ENCODE assay signal across 8 cellular contexts in the genomic region with DNA sequence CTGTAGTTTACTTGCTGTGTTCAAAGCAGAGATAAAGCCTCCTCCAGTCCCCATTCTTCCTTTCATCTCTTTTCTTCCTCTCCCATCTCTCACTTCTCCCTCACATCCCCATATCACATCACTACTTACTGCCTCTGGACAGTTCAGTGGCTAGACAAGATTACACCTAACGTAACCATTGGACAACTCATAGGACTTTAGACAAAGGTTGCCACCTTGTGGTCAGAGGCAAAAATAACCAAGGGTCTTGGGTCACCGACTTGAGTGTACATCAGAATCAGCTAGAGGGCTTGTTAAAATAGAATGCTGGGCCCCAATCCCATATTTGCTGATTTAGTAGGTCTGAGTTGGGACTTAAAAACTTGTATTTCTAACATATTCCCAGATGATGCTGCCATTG.
DNase-seq lines count a peak whose midpoint lies in the region; ATAC-seq, FAIRE-seq and TF ChIP-seq lines count a peak whose summit lies in the region.

No MANE protein-coding gene starts in this region.

- H3K4me2 ChIP-seq in HepG2 (ENCODE audit: low read depth, low read length) = no peak overlapping the region

- CTCF ChIA-PET in HepG2 (lab: Yijun Ruan, JAX; ENCODE audit: low intra/inter-chr PET ratio, low total read pairs) = interaction anchor here (1.1 to 1.3 kb wide), 2 partner anchors 368 to 373 kb away, joined by 4 read pairs; no protein-coding TSS in a partner anchor

- H3K9me3 ChIP-seq in HepG2 (ENCODE audit: low read length) (no peaks in the 10 kb centered on the region), testis (no peaks in the 10 kb centered on the region)

- no peaks in the 10 kb centered on the region for H3K79me2 ChIP-seq in HepG2 (ENCODE audit: insufficient read depth, low read length)

- H3K36me3 ChIP-seq in HepG2 (replicated peaks in 1 of 2; ENCODE audit: control insufficient read depth in 1 of 2, insufficient read depth in 2 of 2, low read length in 2 of 2) = no peaks in the 10 kb centered on the region
- H3K36me3 ChIP-seq in testis (ENCODE audit: low read depth, missing control alignments) = no peaks in the 10 kb centered on the region

- H3K4me1 ChIP-seq in HepG2 (ENCODE audit: insufficient read depth, low read length) (no peaks in the 10 kb centered on the region), testis (no peaks in the 10 kb centered on the region)

- in situ Hi-C loops in HepG2 (cut with HindIII; ENCODE audit: extremely low pct_ligation_motif_present, low pct_unique_long_range_greater_than_20kb) = loop anchor here (25.0 kb wide), 2 partner anchors 468 to 668 kb away; a partner anchor contains a TSS

- intact Hi-C loops in HepG2 (cut with micrococcal nuclease; ENCODE audit: unreplicated experiment) = loop anchor here (10.0 kb wide), 3 partner anchors 175 to 475 kb away; no protein-coding TSS in a partner anchor
- intact Hi-C loops in testis (cut with DNase I; ENCODE audit: low total_unique reads) = no loop called here

- no peak overlapping the region for H2AFZ ChIP-seq in HepG2 (ENCODE audit: low read length)

- peak; percentile 52 for FAIRE-seq in HepG2 (lab: Jason Lieb, UNC)

- ATAC-seq in HepG2 (peak; percentile 81), GM19035 (IDR thresholded peaks at IDR 0.05; ENCODE audit: unreplicated experiment) (no peak)

- BruUV-seq in HepG2 (replicated peaks; lab: Mats Ljungman, UMichigan) = no TSS peak

- no peaks in the 10 kb centered on the region for H4K20me1 ChIP-seq in HepG2 (ENCODE audit: insufficient read depth, low read length)

- 6% methylated on average over 2 of the region's 2 CpGs for WGBS in HepG2 (ENCODE audit: low lambda C conversion rate)
- 21 to 27% methylated on average over 2 of the region's 2 CpGs for WGBS in testis, 2 donors

- H3K4me3 ChIP-seq in HL-60 (replicated peaks; ENCODE audit: insufficient read depth, low read length) = no peak overlapping the region
- no peak overlapping the region for H3K4me3 ChIP-seq in HepG2 (replicated peaks in 1 of 3; ENCODE audit: insufficient read depth in 1 of 3, low read depth in 2 of 3, low read length in 3 of 3)
- H3K4me3 ChIP-seq in testis = no peak overlapping the region

- H3K27ac ChIP-seq in HL-60 (replicated peaks) = no peak overlapping the region
- no peak overlapping the region for H3K27ac ChIP-seq in HepG2 (ENCODE audit: extremely low read length, insufficient read depth, low read length)
- no peak overlapping the region for H3K27ac ChIP-seq in testis

- no peak for TF ChIP-seq EP300 in HepG2 (IDR thresholded peaks at IDR 0.05; ENCODE audit: low read depth in 2 of 2, low read length in 2 of 2)
- TF ChIP-seq EP300 in HepG2 (CRISPR knock-in tag; IDR thresholded peaks at IDR 0.05; ENCODE audit: borderline replicate concordance) = no peak

- H3K27me3 ChIP-seq in HL-60 (ENCODE audit: insufficient read depth, poor library complexity, severe bottlenecking) (no peaks in the 10 kb centered on the region), HepG2 (ENCODE audit: control insufficient read depth in 1 of 2, insufficient read depth in 2 of 2, low read length in 2 of 2) (no peaks in the 10 kb centered on the region), testis (no peaks in the 10 kb centered on the region)

- TF ChIP-seq RAD21 in HepG2 (CRISPR knock-in tag; IDR thresholded peaks at IDR 0.05) = peak; percentile 29; the same call in 1 of the 2 replicates

- TF ChIP-seq CTCF in GM12873 (IDR thresholded peaks at IDR 0.05; ENCODE audit: insufficient read depth, low read depth, low read length, missing control alignments) (peak; percentile 75), HL-60 (IDR thresholded peaks at IDR 0.05; ENCODE audit: insufficient read depth, low read length) (peak; percentile 11), HepG2 (CRISPR knock-in tag; IDR thresholded peaks at IDR 0.05) (peak; percentile 76), testis (IDR thresholded peaks at IDR 0.05) (peak in 2 of 3 experiments; percentile 8 to 16)

- DNase-seq in Ammon's horn (ENCODE audit: low spot score) (peak; percentile 58), HL-60 (ENCODE audit: low read depth in 1 of 2, low spot score in 1 of 2) (peak; percentile 8 to 56), OCI-M1 (lab: John Stamatoyannopoulos, UW) (peak; percentile 81), brain pericyte (ENCODE audit: low read depth, low spot score) (peak; percentile 5), HepG2 (ENCODE audit: low spot score) (peak; percentile 68), testis (peak; percentile 55)

- no peak for TF ChIP-seq POLR2A in HepG2 (IDR thresholded peaks at IDR 0.05; ENCODE audit: insufficient read depth in 1 of 2, low read depth in 2 of 2, low read length in 2 of 2)
- no peak for TF ChIP-seq POLR2A in testis (IDR thresholded peaks at IDR 0.05)

- no peak overlapping the region for H3K9ac ChIP-seq in HepG2 (ENCODE audit: insufficient read depth, low read depth, low read length)

- POLR2A ChIA-PET in HepG2 (lab: Yijun Ruan, JAX) = no interaction called here

TF ChIP-seq in HepG2, 621 proteins besides CTCF, POLR2A, EP300 and RAD21:
- TF ChIP-seq SMC3 (IDR thresholded peaks at IDR 0.05; ENCODE audit: low read length) (peak; percentile 58), STAG1 (CRISPR knock-in tag; IDR thresholded peaks at IDR 0.05) (peak; percentile 78), U2AF1 (optimal IDR thresholded peaks at IDR 0.05; ENCODE audit: low read depth, low read length) (no peak)

Comparison
In these comparisons a context has a peak if more than half of its experiments do, and no peak if none do; other contexts are left out.
1. DNase-seq: peak in every context shown above with its lines; median percentile 81 in OCI-M1; 68 in HepG2; 58 in Ammon's horn; 55 in testis; 32 in HL-60; 5 in brain pericyte.
2. CTCF ChIP-seq: peak in every context shown above with its lines; median percentile 76 in HepG2; 75 in GM12873; 12 in testis; 11 in HL-60.